ENCODE assay signal across 1 cellular context in genomic region chr18:9952633-9953416, GRCh38.
TF ChIP-seq lines count a peak whose summit lies in the region.

No MANE protein-coding gene starts in this region.

TF ChIP-seq in K562, 482 proteins besides CTCF, POLR2A, EP300 and RAD21 (continued from another document and continues in another):
- TF ChIP-seq ZMIZ1 (IDR thresholded peaks at IDR 0.05; ENCODE audit: low read depth in 2 of 2, low read length in 2 of 2) (0 out of 4 replicates have a peak, but pooled peaks of 1 of the 2 experiments have one; percentile 68), XRCC3 (IDR thresholded peaks at IDR 0.05) (0 out of 2 replicates have a peak, but pooled peaks have one; percentile 10), PATZ1 (CRISPR knock-in tag; IDR thresholded peaks at IDR 0.05; ENCODE audit: borderline replicate concordance) (no peak), SIN3A (IDR thresholded peaks at IDR 0.05; ENCODE audit: borderline replicate concordance in 2 of 2, control insufficient read depth in 1 of 2, low read depth in 2 of 2, low read length in 2 of 2) (no peak), MAZ (CRISPR knock-in tag; conservative IDR thresholded peaks at IDR 0.05 in 1 of 2, IDR thresholded peaks at IDR 0.05 in 1 of 2) (no peak), ARID3A (IDR thresholded peaks at IDR 0.05; ENCODE audit: borderline replicate concordance, low read depth, low read length) (no peak; the same call in 1 of the 2 replicates), ILF3 (IDR thresholded peaks at IDR 0.05; ENCODE audit: borderline replicate concordance) (no peak; the same call in 1 of the 2 replicates), ZNF407 (IDR thresholded peaks at IDR 0.05; ENCODE audit: low read depth) (no peak), FOXJ2 (tag; IDR thresholded peaks at IDR 0.05) (no peak), SRF (CRISPR knock-in tag; IDR thresholded peaks at IDR 0.05) (0 out of 4 replicates have a peak, but pooled peaks of 1 of the 2 experiments have one; percentile 45), ZNF324 (CRISPR knock-in tag; IDR thresholded peaks at IDR 0.05) (no peak), SMAD1 (IDR thresholded peaks at IDR 0.05; ENCODE audit: low read depth, low read length, partially characterized antibody) (no peak), POLR2G (IDR thresholded peaks at IDR 0.05; ENCODE audit: low read depth, low read length) (peak; percentile 50), TBL1XR1 (IDR thresholded peaks at IDR 0.05; ENCODE audit: low read length in 2 of 2) (no peak), ZC3H4 (CRISPR knock-in tag; IDR thresholded peaks at IDR 0.05; ENCODE audit: borderline replicate concordance) (no peak), ZC3H11A (IDR thresholded peaks at IDR 0.05; ENCODE audit: low read depth, low read length) (no peak), FOSL1 (tag; conservative IDR thresholded peaks at IDR 0.05) (0 out of 2 replicates have a peak, but pooled peaks have one; percentile 16), ZNF347 (CRISPR knock-in tag; IDR thresholded peaks at IDR 0.05; ENCODE audit: low read depth) (no peak), ZNF766 (CRISPR knock-in tag; conservative IDR thresholded peaks at IDR 0.05) (peak; percentile 95), XRCC4 (IDR thresholded peaks at IDR 0.05; ENCODE audit: extremely low read depth, insufficient read depth, insufficient read length) (no peak), ETS2 (tag; IDR thresholded peaks at IDR 0.05; ENCODE audit: borderline replicate concordance, poor library complexity, severe bottlenecking) (no peak), DEAF1 (CRISPR knock-in tag; IDR thresholded peaks at IDR 0.05) (no peak), HOMEZ (CRISPR knock-in tag; IDR thresholded peaks at IDR 0.05) (no peak), MED1 (CRISPR knock-in tag; IDR thresholded peaks at IDR 0.05; ENCODE audit: borderline replicate concordance) (no peak), ZNF696 (CRISPR knock-in tag; conservative IDR thresholded peaks at IDR 0.05) (no peak), CEBPB (tag; IDR thresholded peaks at IDR 0.05) (peak; percentile 67), HDAC6 (IDR thresholded peaks at IDR 0.05; ENCODE audit: low read depth, low read length) (no peak), AFF4 (CRISPR knock-in tag; IDR thresholded peaks at IDR 0.05) (no peak), ARHGAP35 (IDR thresholded peaks at IDR 0.05; ENCODE audit: partially characterized antibody) (no peak), CREM (IDR thresholded peaks at IDR 0.05; ENCODE audit: low read depth) (peak; percentile 29), ZBTB26 (CRISPR knock-in tag; IDR thresholded peaks at IDR 0.05) (no peak), HOXB6 (CRISPR knock-in tag; IDR thresholded peaks at IDR 0.05; ENCODE audit: borderline replicate concordance) (no peak)
